ENCODE assay signal across 1 cellular context in the genomic region with DNA sequence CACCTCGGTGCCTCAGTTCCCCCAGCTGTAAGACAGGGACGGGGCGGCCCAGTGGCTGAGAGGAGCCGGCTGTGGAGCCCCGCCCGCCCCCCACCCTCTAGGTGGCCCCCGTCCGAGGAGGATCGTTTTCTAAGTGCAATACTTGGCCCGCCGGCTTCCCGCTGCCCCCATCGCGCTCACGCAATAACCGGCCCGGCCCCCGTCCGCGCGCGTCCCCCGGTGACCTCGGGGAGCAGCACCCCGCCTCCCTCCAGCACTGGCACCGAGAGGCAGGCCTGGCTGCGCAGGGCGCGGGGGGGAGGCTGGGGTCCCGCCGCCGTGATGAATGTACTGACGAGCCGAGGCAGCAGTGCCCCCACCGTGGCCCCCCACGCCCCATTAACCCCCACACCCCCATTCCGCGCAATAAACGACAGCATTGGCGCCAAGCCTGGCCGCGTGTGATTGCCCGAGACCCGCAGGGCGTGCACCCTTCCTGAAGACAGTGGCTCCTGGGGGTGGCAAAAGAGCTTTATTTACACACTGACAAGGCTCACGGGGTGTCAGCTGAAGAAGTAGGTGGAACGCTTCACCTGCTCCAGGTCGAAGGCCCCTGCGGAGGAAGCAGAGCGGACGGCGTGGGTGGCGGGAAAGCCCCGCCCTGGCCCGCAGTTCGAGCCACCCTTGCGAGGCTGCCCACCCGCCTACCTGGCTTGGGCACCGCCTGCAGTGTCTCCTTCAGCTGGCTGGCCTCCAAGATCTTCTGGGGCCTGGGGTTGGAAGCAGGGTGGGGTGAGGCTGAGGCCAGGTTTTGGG.
TF ChIP-seq lines count a peak whose summit lies in the region.

No MANE protein-coding gene starts in this region.

TF ChIP-seq in SK-N-SH, 30 proteins besides CTCF, POLR2A, EP300 and RAD21:
- TF ChIP-seq, protein P1, sequence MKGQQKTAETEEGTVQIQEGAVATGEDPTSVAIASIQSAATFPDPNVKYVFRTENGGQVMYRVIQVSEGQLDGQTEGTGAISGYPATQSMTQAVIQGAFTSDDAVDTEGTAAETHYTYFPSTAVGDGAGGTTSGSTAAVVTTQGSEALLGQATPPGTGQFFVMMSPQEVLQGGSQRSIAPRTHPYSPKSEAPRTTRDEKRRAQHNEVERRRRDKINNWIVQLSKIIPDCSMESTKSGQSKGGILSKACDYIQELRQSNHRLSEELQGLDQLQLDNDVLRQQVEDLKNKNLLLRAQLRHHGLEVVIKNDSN (IDR thresholded peaks at IDR 0.05; ENCODE audit: borderline replicate concordance, low read depth), result no peak
- TF ChIP-seq CHD2 (IDR thresholded peaks at IDR 0.05; ENCODE audit: low read length, partially characterized antibody) (no peak), TEAD4 (IDR thresholded peaks at IDR 0.05; ENCODE audit: borderline replicate concordance, insufficient read depth) (no peak), GATA2 (CRISPR knock-in tag; IDR thresholded peaks at IDR 0.05) (no peak), EZH2phosphoT487 (IDR thresholded peaks at IDR 0.05; ENCODE audit: borderline replicate concordance, low read depth) (no peak), FOSL2 (IDR thresholded peaks at IDR 0.05; ENCODE audit: borderline replicate concordance, low read depth) (no peak), SMC3 (IDR thresholded peaks at IDR 0.05; ENCODE audit: low read depth, low read length) (no peak), NFIC (IDR thresholded peaks at IDR 0.05; ENCODE audit: borderline replicate concordance) (no peak), GABPA (IDR thresholded peaks at IDR 0.05; ENCODE audit: low read depth) (no peak)
- TF ChIP-seq, protein P2, sequence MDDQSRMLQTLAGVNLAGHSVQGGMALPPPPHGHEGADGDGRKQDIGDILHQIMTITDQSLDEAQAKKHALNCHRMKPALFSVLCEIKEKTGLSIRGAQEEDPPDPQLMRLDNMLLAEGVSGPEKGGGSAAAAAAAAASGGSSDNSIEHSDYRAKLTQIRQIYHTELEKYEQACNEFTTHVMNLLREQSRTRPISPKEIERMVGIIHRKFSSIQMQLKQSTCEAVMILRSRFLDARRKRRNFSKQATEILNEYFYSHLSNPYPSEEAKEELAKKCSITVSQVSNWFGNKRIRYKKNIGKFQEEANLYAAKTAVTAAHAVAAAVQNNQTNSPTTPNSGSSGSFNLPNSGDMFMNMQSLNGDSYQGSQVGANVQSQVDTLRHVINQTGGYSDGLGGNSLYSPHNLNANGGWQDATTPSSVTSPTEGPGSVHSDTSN (IDR thresholded peaks at IDR 0.05), result no peak
- TF ChIP-seq, protein P3, sequence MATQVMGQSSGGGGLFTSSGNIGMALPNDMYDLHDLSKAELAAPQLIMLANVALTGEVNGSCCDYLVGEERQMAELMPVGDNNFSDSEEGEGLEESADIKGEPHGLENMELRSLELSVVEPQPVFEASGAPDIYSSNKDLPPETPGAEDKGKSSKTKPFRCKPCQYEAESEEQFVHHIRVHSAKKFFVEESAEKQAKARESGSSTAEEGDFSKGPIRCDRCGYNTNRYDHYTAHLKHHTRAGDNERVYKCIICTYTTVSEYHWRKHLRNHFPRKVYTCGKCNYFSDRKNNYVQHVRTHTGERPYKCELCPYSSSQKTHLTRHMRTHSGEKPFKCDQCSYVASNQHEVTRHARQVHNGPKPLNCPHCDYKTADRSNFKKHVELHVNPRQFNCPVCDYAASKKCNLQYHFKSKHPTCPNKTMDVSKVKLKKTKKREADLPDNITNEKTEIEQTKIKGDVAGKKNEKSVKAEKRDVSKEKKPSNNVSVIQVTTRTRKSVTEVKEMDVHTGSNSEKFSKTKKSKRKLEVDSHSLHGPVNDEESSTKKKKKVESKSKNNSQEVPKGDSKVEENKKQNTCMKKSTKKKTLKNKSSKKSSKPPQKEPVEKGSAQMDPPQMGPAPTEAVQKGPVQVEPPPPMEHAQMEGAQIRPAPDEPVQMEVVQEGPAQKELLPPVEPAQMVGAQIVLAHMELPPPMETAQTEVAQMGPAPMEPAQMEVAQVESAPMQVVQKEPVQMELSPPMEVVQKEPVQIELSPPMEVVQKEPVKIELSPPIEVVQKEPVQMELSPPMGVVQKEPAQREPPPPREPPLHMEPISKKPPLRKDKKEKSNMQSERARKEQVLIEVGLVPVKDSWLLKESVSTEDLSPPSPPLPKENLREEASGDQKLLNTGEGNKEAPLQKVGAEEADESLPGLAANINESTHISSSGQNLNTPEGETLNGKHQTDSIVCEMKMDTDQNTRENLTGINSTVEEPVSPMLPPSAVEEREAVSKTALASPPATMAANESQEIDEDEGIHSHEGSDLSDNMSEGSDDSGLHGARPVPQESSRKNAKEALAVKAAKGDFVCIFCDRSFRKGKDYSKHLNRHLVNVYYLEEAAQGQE (IDR thresholded peaks at IDR 0.05; ENCODE audit: low read depth, low read length), result no peak
TF ChIP-seq in SK-N-SH: peak in this region for 0.
